In the genomic region with DNA sequence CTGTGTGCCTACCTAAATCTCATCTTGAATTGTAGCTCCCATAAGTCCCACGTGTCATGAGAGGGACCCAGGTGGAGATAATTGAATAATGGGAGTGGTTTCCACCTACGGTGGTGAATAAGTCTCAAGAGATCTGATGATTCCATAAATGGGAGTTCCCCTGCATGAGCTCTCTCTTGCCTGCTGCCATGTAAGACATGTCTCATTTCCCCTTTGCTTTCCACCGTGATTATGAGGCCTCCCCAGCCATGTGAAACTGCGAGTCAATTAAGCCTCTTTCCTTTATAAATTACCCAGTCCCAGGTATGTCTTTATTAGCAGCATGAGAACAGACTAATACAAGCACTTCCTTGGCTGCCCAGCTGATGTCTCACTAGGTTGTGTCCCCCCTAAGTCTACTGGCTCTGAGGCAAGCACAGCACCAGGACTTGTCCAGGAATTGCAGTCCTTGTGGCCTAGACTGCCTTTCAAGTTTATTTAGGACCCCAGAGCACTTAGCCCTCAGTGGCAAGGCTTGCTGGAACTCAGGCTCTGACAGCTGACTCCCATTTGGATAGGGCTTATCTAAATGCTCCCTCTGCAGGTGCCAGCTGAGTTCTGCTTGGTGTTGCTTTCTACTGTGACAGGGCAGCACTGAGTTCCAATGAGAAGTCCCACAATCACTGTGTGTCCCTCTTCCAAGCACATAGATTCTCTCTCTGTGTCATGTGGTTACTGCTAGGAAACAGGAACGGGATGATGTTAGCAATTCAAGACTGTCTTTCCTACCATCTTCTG, we compare ENCODE assay signal across 12 cellular contexts. TPM values are rescaled to one million over a fixed set of nuclear protein-coding genes. Genes with fewer than 3 reads are reported as not detected.
DNase-seq lines count a peak whose midpoint lies in the region; ATAC-seq, FAIRE-seq and TF ChIP-seq lines count a peak whose summit lies in the region.
"Had no signal": no experiment of that assay in that cellular context is flagged by ENCODE, and none has a peak within 500 bp of the region (broad histone marks: within the 10 kb centered on the region; RNA-seq: fewer than 3 reads in every experiment).

No MANE protein-coding gene starts in this region.

- FAIRE-seq in pancreas (lab: Jason Lieb, UNC) = no peak

- H3K4me3 Mint-ChIP-seq in endothelial cell (ENCODE audit: unreplicated experiment) = no peak overlapping the region
- H3K4me3 Mint-ChIP-seq: stimulated activated effector memory CD8-positive, alpha-beta T cell treated with anti-CD3 and anti-CD28 coated beads, Interleukin-12 subunit alpha, Interleukin-12 subunit beta, amount 100 ng/mL, for 72 hours had no signal

- no peak overlapping the region for H3K27ac Mint-ChIP-seq in endothelial cell (ENCODE audit: unreplicated experiment)
- H3K27ac Mint-ChIP-seq: stimulated activated effector memory CD8-positive, alpha-beta T cell treated with anti-CD3 and anti-CD28 coated beads, Interleukin-12 subunit alpha, Interleukin-12 subunit beta, amount 100 ng/mL, for 72 hours had no signal

- H3K27me3 ChIP-seq in pancreas = no peaks in the 10 kb centered on the region

- H3K27ac ChIP-seq in pancreas = no peak overlapping the region

- no peak overlapping the region for H3K4me3 ChIP-seq in pancreas

- no peaks in the 10 kb centered on the region for H3K4me1 ChIP-seq in pancreas

- no peaks in the 10 kb centered on the region for H3K9me3 Mint-ChIP-seq in endothelial cell (ENCODE audit: unreplicated experiment)

- no peaks in the 10 kb centered on the region for H3K27me3 Mint-ChIP-seq in endothelial cell (ENCODE audit: unreplicated experiment)

- intact Hi-C loops in pancreas (cut with DNase I) = no loop called here

- H3K36me3 Mint-ChIP-seq in endothelial cell (ENCODE audit: low read depth, unreplicated experiment) = no peaks in the 10 kb centered on the region
- H3K36me3 Mint-ChIP-seq: stimulated activated effector memory CD8-positive, alpha-beta T cell treated with anti-CD3 and anti-CD28 coated beads, Interleukin-12 subunit alpha, Interleukin-12 subunit beta, amount 100 ng/mL, for 72 hours had no signal

- H3K4me1 Mint-ChIP-seq in endothelial cell (ENCODE audit: unreplicated experiment) = no peaks in the 10 kb centered on the region
- H3K4me1 Mint-ChIP-seq: stimulated activated effector memory CD8-positive, alpha-beta T cell treated with anti-CD3 and anti-CD28 coated beads, Interleukin-12 subunit alpha, Interleukin-12 subunit beta, amount 100 ng/mL, for 72 hours had no signal

- H3K9me3 ChIP-seq in pancreas = no peaks in the 10 kb centered on the region

- H3K36me3 ChIP-seq in pancreas = no peaks in the 10 kb centered on the region

- ATAC-seq in GM19351 (IDR thresholded peaks at IDR 0.05; ENCODE audit: unreplicated experiment) (peak; percentile 47), pancreas (peak in 3 of 4 donors; percentile 62 to 87 (median 84)), HG02763 (IDR thresholded peaks at IDR 0.05; ENCODE audit: unreplicated experiment) (no peak)
- ATAC-seq: stimulated activated effector memory CD8-positive, alpha-beta T cell treated with anti-CD3 and anti-CD28 coated beads, Interleukin-12 subunit alpha, Interleukin-12 subunit beta, amount 100 ng/mL, for 72 hours had no signal

- TF ChIP-seq CTCF in endothelial cell (IDR thresholded peaks at IDR 0.05; ENCODE audit: unreplicated experiment) = no peak
- TF ChIP-seq CTCF in pancreas (IDR thresholded peaks at IDR 0.05) = no peak

- DNase-seq in NCI-H82 (lab: John Stamatoyannopoulos, UW) (peak; percentile 38), endothelial cell (ENCODE audit: low spot score) (peak; percentile 11), pancreas (peak in 4 of 6 donors; percentile 7 to 25 (median 21)), COLO829 (ENCODE audit: low spot score) (no peak)
- DNase-seq in activated T-cell treated with anti-CD3 and anti-CD28 coated beads, Interleukin-2, amount 50 U/mL, for 1 hour = no peak
- DNase-seq: activated CD4-positive, alpha-beta T cell treated with anti-CD3 and anti-CD28 coated beads, Interleukin-2, amount 50 U/mL, for 48 hours; nucleus accumbens had no signal

- WGBS in pancreas, 2 donors = 41 to 44% methylated on average over 5 of the region's 5 CpGs

RNA-seq across cellular contexts. Expression of a gene that starts 59.0 kb away (rescaled TPM):
- total RNA-seq in endothelial cell (ENCODE audit: unreplicated experiment) (not detected), pancreas (not detected)
- polyA plus RNA-seq in pancreas = not detected
- total RNA-seq: cerebellum; T-helper 1 cell treated with Interleukin-12 subunit alpha and Interleukin-12 subunit beta and Interleukin-4 antibody, amounts not matched to agents 30 ng/mL and 1 ng/mL, for 36 hours had no signal

Comparison
In these comparisons a context has a peak if more than half of its experiments do, and no peak if none do; other contexts are left out.
1. DNase-seq: peak in NCI-H82 (single experiment), endothelial cell (single experiment) and pancreas (4 of 6); none in COLO829 (single experiment) and activated T-cell treated with anti-CD3 and anti-CD28 coated beads, Interleukin-2, amount 50 U/mL, for 1 hour (single experiment).